Comparison of ENCODE assay signal across 1 cellular context in the genomic region with DNA sequence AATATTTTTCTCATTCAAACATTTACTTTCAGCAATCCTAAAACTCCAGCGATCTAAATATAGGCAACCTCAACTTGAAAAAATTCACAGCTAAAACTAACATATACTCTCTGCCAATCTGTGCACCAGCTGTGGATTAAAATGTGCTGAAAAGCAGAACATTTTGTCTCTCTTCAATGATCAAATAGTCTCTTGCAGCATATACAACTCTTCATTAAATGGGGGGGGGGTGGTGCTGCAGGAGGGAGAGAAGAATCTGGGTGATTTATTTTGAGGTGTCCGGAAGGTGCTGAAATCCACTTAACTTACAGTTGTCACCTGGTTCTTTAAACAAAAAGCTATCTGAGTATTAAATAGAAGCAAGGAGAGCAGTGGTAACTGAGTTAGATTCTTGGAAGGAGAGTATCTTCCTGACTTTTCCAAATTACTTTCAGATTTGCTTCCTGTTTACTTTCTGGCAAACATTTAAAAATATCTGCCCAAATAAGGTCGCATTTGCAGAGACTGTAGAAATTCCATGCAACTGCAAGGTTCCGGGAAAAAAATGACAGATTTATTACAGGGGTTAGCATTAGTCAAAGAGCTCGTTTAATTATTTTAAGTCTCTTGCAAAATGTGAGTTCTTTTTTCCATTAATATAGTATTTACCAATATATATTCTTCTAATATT.
TF ChIP-seq lines count a peak whose summit lies in the region.

No MANE protein-coding gene starts in this region.

TF ChIP-seq in SK-N-SH, 30 proteins besides CTCF, POLR2A, EP300 and RAD21 (continued from another document):
- TF ChIP-seq POLR2AphosphoS5 (IDR thresholded peaks at IDR 0.05; ENCODE audit: low read depth, low read length) (no peak), GATA2 (CRISPR knock-in tag; IDR thresholded peaks at IDR 0.05) (no peak), REST (IDR thresholded peaks at IDR 0.05; ENCODE audit: low read depth, low read length) (no peak), CHD2 (IDR thresholded peaks at IDR 0.05; ENCODE audit: low read length, partially characterized antibody) (no peak), FOXJ3 (CRISPR knock-in tag; IDR thresholded peaks at IDR 0.05) (no peak)
TF ChIP-seq in SK-N-SH: peak in this region for 0.
